Comparison of ENCODE assay signal across 36 cellular contexts in genomic region chr2:236882074-236882473, GRCh38.
"Had no signal": no experiment of that assay in that cellular context is flagged by ENCODE, and none has a peak within 500 bp of the region (broad histone marks: within the 10 kb centered on the region; RNA-seq: fewer than 3 reads in every experiment).

No MANE protein-coding gene starts in this region.

- DNase-seq: activated CD4-positive, alpha-beta memory T cell treated with anti-CD3 and anti-CD28 coated beads for 36 hours; activated CD4-positive, alpha-beta T cell treated with anti-CD3 and anti-CD28 coated beads for 36 hours; activated CD4-positive, alpha-beta T cell treated with anti-CD3 and anti-CD28 coated beads, Interleukin-2, amount 10 ng/mL, durations not matched to agents 24 days and 14 days; activated CD4-positive, CD25-positive, alpha-beta regulatory T cell; activated CD4-positive, CD25-positive, alpha-beta regulatory T cell treated with anti-CD3 and anti-CD28 coated beads, Interleukin-2, amount 50 U/mL, for 72 hours; activated CD8-positive, alpha-beta memory T cell treated with anti-CD3 and anti-CD28 coated beads, Interleukin-2, amount 10 ng/mL, durations not matched to agents 7 days and 5 days; activated CD8-positive, alpha-beta memory T cell treated with anti-CD3 and anti-CD28 coated beads, Interleukin-2, amount 50 U/mL, for 4 hours; activated gamma-delta T cell; activated naive CD4-positive, alpha-beta T cell; activated naive CD4-positive, alpha-beta T cell treated with anti-CD3 and anti-CD28 coated beads, Interleukin-2, amount 10 ng/mL, durations not matched to agents 7 days and 5 days; activated naive CD8-positive, alpha-beta T cell treated with anti-CD3 and anti-CD28 coated beads, Interleukin-2, amount 10 ng/mL, durations not matched to agents 7 days and 5 days; activated T-cell treated with anti-CD3 and anti-CD28 coated beads, Interleukin-2, amount 50 U/mL, for 1 hour; activated T-cell treated with anti-CD3 and anti-CD28 coated beads, Interleukin-2, amount 50 U/mL, for 72 hours; amniotic stem cell; anterior cingulate cortex; central memory CD4-positive, alpha-beta T cell; cerebellar nuclear complex; colonic mucosa; effector CD8-positive, alpha-beta T cell; esophagus squamous epithelium; foreskin melanocyte; heart right ventricle; T-helper 17 cell; T1000; WERI-Rb-1 had no signal

- H3K27me3 ChIP-seq: breast epithelium, cardiac muscle cell, colonic mucosa, esophagus squamous epithelium, gastroesophageal sphincter, heart right ventricle, hepatocyte had no signal

- H3K27ac ChIP-seq: breast epithelium, cardiac muscle cell, colonic mucosa, epithelial cell of prostate, esophagus squamous epithelium, gastroesophageal sphincter, heart right ventricle, hepatocyte, WERI-Rb-1 had no signal

- H3K4me3 Mint-ChIP-seq: activated CD4-positive, alpha-beta memory T cell treated with anti-CD3 and anti-CD28 coated beads for 36 hours; activated CD4-positive, alpha-beta T cell treated with anti-CD3 and anti-CD28 coated beads for 36 hours; activated CD4-positive, alpha-beta T cell treated with anti-CD3 and anti-CD28 coated beads, Interleukin-2, amount 10 ng/mL, durations not matched to agents 24 days and 14 days; activated CD8-positive, alpha-beta memory T cell treated with anti-CD3 and anti-CD28 coated beads, Interleukin-2, amount 10 ng/mL, durations not matched to agents 7 days and 5 days; activated CD8-positive, alpha-beta T cell treated with anti-CD3 and anti-CD28 coated beads, Interleukin-2, amount 10 ng/mL, durations not matched to agents 7 days and 5 days; activated naive CD4-positive, alpha-beta T cell treated with anti-CD3 and anti-CD28 coated beads, Interleukin-2, amount 10 ng/mL, durations not matched to agents 7 days and 5 days; activated naive CD8-positive, alpha-beta T cell treated with anti-CD3 and anti-CD28 coated beads, Interleukin-2, amount 10 ng/mL, durations not matched to agents 7 days and 5 days; activated T-cell treated with anti-CD3 and anti-CD28 coated beads, Interleukin-2, amount 50 U/mL, for 72 hours; brain; T-helper 17 cell; T-helper 2 cell treated with Interferon-gamma antibody and Interleukin-4, amounts not matched to agents 5 μg/mL and 100 μg/mL, for 36 hours had no signal

- FAIRE-seq: endometrium, endothelial cell of umbilical vein had no signal

- H3K79me2 ChIP-seq: hepatocyte had no signal

- H3K9me3 Mint-ChIP-seq: activated CD4-positive, alpha-beta memory T cell treated with anti-CD3 and anti-CD28 coated beads for 36 hours; activated CD4-positive, alpha-beta T cell treated with anti-CD3 and anti-CD28 coated beads, Interleukin-2, amount 10 ng/mL, durations not matched to agents 24 days and 14 days; activated naive CD4-positive, alpha-beta T cell treated with anti-CD3 and anti-CD28 coated beads, Interleukin-2, amount 10 ng/mL, durations not matched to agents 7 days and 5 days; activated naive CD4-positive, alpha-beta T cell treated with anti-CD3 and anti-CD28 coated beads, Interleukin-2, amount 50 U/mL, for 72 hours; activated naive CD8-positive, alpha-beta T cell treated with anti-CD3 and anti-CD28 coated beads, Interleukin-2, amount 10 ng/mL, durations not matched to agents 7 days and 5 days; activated T-cell treated with anti-CD3 and anti-CD28 coated beads, Interleukin-2, amount 50 U/mL, for 72 hours; T-helper 2 cell treated with Interferon-gamma antibody and Interleukin-4, amounts not matched to agents 5 μg/mL and 100 μg/mL, for 36 hours had no signal

- ATAC-seq: activated CD4-positive, alpha-beta T cell treated with anti-CD3 and anti-CD28 coated beads for 36 hours; activated CD8-positive, alpha-beta memory T cell treated with anti-CD3 and anti-CD28 coated beads, Interleukin-2, amount 10 ng/mL, durations not matched to agents 7 days and 5 days; activated CD8-positive, alpha-beta T cell treated with anti-CD3 and anti-CD28 coated beads, Interleukin-2, amount 10 ng/mL, durations not matched to agents 7 days and 5 days; activated naive CD4-positive, alpha-beta T cell treated with anti-CD3 and anti-CD28 coated beads, Interleukin-2, amount 50 U/mL, for 72 hours; activated T-cell treated with anti-CD3 and anti-CD28 coated beads, Interleukin-2, amount 50 U/mL, for 72 hours; gastroesophageal sphincter; heart right ventricle; T-helper 17 cell had no signal

- H3K4me3 ChIP-seq: breast epithelium, cardiac muscle cell, colonic mucosa, esophagus squamous epithelium, gastroesophageal sphincter, heart right ventricle, hepatocyte had no signal

- H2AFZ ChIP-seq: hepatocyte had no signal

- H3K9me3 ChIP-seq: breast epithelium, colonic mucosa, esophagus squamous epithelium, gastroesophageal sphincter, heart right ventricle had no signal

- H3K4me1 Mint-ChIP-seq: activated CD4-positive, alpha-beta T cell treated with anti-CD3 and anti-CD28 coated beads for 36 hours; activated CD4-positive, alpha-beta T cell treated with anti-CD3 and anti-CD28 coated beads, Interleukin-2, amount 10 ng/mL, durations not matched to agents 24 days and 14 days; activated CD8-positive, alpha-beta memory T cell treated with anti-CD3 and anti-CD28 coated beads, Interleukin-2, amount 10 ng/mL, durations not matched to agents 7 days and 5 days; activated naive CD4-positive, alpha-beta T cell treated with anti-CD3 and anti-CD28 coated beads, Interleukin-2, amount 10 ng/mL, durations not matched to agents 7 days and 5 days; activated naive CD8-positive, alpha-beta T cell treated with anti-CD3 and anti-CD28 coated beads, Interleukin-2, amount 10 ng/mL, durations not matched to agents 7 days and 5 days; brain; T-helper 17 cell had no signal

- H3K4me1 ChIP-seq: breast epithelium, colonic mucosa had no signal

- H3K27ac Mint-ChIP-seq: activated CD4-positive, alpha-beta memory T cell treated with anti-CD3 and anti-CD28 coated beads for 36 hours; activated CD4-positive, alpha-beta T cell treated with anti-CD3 and anti-CD28 coated beads for 36 hours; activated CD4-positive, alpha-beta T cell treated with anti-CD3 and anti-CD28 coated beads, Interleukin-2, amount 10 ng/mL, durations not matched to agents 24 days and 14 days; activated CD8-positive, alpha-beta memory T cell treated with anti-CD3 and anti-CD28 coated beads, Interleukin-2, amount 10 ng/mL, durations not matched to agents 7 days and 5 days; activated CD8-positive, alpha-beta T cell treated with anti-CD3 and anti-CD28 coated beads, Interleukin-2, amount 10 ng/mL, durations not matched to agents 7 days and 5 days; activated naive CD4-positive, alpha-beta T cell treated with anti-CD3 and anti-CD28 coated beads, Interleukin-2, amount 10 ng/mL, durations not matched to agents 7 days and 5 days; activated naive CD4-positive, alpha-beta T cell treated with anti-CD3 and anti-CD28 coated beads, Interleukin-2, amount 50 U/mL, for 72 hours; activated naive CD8-positive, alpha-beta T cell treated with anti-CD3 and anti-CD28 coated beads, Interleukin-2, amount 10 ng/mL, durations not matched to agents 7 days and 5 days; activated T-cell treated with anti-CD3 and anti-CD28 coated beads, Interleukin-2, amount 50 U/mL, for 72 hours; brain; T-helper 17 cell; T-helper 2 cell treated with Interferon-gamma antibody and Interleukin-4, amounts not matched to agents 5 μg/mL and 100 μg/mL, for 36 hours had no signal

- H3K36me3 Mint-ChIP-seq: activated CD4-positive, alpha-beta memory T cell treated with anti-CD3 and anti-CD28 coated beads for 36 hours; activated CD8-positive, alpha-beta memory T cell treated with anti-CD3 and anti-CD28 coated beads, Interleukin-2, amount 10 ng/mL, durations not matched to agents 7 days and 5 days; activated naive CD4-positive, alpha-beta T cell treated with anti-CD3 and anti-CD28 coated beads, Interleukin-2, amount 10 ng/mL, durations not matched to agents 7 days and 5 days; activated naive CD4-positive, alpha-beta T cell treated with anti-CD3 and anti-CD28 coated beads, Interleukin-2, amount 50 U/mL, for 72 hours; activated naive CD8-positive, alpha-beta T cell treated with anti-CD3 and anti-CD28 coated beads, Interleukin-2, amount 10 ng/mL, durations not matched to agents 7 days and 5 days; brain had no signal

- H3K4me2 ChIP-seq: hepatocyte had no signal

- H3K36me3 ChIP-seq: breast epithelium, cardiac muscle cell, colonic mucosa, esophagus squamous epithelium, gastroesophageal sphincter, heart right ventricle, WERI-Rb-1 had no signal
